ENCODE assay signal across 7 cellular contexts in the genomic region with DNA sequence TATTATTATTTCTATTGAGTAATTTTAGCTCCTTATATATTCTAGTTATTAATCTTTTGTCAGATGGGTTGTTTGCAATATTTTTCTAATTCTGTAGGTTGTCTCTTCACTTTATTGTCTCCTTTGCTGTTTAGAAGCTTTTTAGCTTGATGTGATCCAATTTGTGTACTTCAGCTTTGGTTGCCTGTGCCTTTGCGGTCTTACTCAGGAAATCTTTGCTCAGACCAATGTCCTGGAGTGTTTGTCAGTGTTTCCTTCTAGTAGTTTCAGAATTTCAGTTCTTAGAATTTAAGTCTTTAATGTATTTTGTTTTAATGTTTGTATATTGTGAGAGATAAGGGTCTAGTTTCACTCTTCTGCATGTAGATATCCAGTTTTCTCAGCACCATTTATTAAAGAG.
"Had no signal": no experiment of that assay in that cellular context is flagged by ENCODE, and none has a peak within 500 bp of the region (broad histone marks: within the 10 kb centered on the region; RNA-seq: fewer than 3 reads in every experiment).

No MANE protein-coding gene starts in this region.

- H3K4me1 ChIP-seq: HAP-1 had no signal

- H3K9me3 ChIP-seq: HAP-1 had no signal

- H3K27ac ChIP-seq: HL-60 had no signal

- H2AFZ ChIP-seq: GM23338 had no signal

- H3K4me3 ChIP-seq: GM23338, HAP-1 had no signal

- DNase-seq: H7, HFFc6 had no signal

- H3K36me3 ChIP-seq: HAP-1 had no signal

- H3K4me2 ChIP-seq: GM23338 had no signal

- ATAC-seq: GM23338, HCT116, HepG2 had no signal
